ENCODE assay signal across 8 cellular contexts in genomic region chr2:218648473-218649100, GRCh38. TPM values are rescaled to one million over a fixed set of nuclear protein-coding genes. Genes with fewer than 3 reads are reported as not detected.
A peak's percentile ranks its signal among the peaks of the same experiment; 100 is the strongest.
DNase-seq lines count a peak whose midpoint lies in the region; ATAC-seq and TF ChIP-seq lines count a peak whose summit lies in the region.

No MANE protein-coding gene starts in this region.

- no peaks in the 10 kb centered on the region for H3K9me3 ChIP-seq in HEK293 (ENCODE audit: control insufficient read depth, insufficient read depth, low read depth, low read length)
- H3K9me3 ChIP-seq in OCI-LY3 (ENCODE audit: insufficient read depth, low read length), result no peaks in the 10 kb centered on the region
- H3K9me3 ChIP-seq in neural progenitor cell (ENCODE audit: low read depth), result no peaks in the 10 kb centered on the region

- no peak overlapping the region for H3K4me3 Mint-ChIP-seq in Calu3 (ENCODE audit: low read depth, unreplicated experiment)
- H3K4me3 Mint-ChIP-seq in activated T-cell treated with anti-CD3 and anti-CD28 coated beads, Interleukin-2, amount 50 U/mL, for 4 hours, result no peak overlapping the region
- H3K4me3 Mint-ChIP-seq in neural progenitor cell, result no peak overlapping the region

- no peak overlapping the region for H3K9ac ChIP-seq in OCI-LY3 (ENCODE audit: low read length)
- H3K9ac ChIP-seq in neural progenitor cell, result no peak overlapping the region

- H3K4me2 ChIP-seq in OCI-LY3 (ENCODE audit: low read length) (no peak overlapping the region), neural progenitor cell (no peak overlapping the region)

- H3K4me1 Mint-ChIP-seq in Calu3 (ENCODE audit: low read depth, unreplicated experiment) (no peaks in the 10 kb centered on the region), neural progenitor cell (no peaks in the 10 kb centered on the region)
- no peaks in the 10 kb centered on the region for H3K4me1 Mint-ChIP-seq in activated T-cell treated with anti-CD3 and anti-CD28 coated beads, Interleukin-2, amount 50 U/mL, for 4 hours (ENCODE audit: low read depth)

- no peak overlapping the region for H3K27ac ChIP-seq in HEK293 (ENCODE audit: extremely low read depth, low read depth, low read length)
- H3K27ac ChIP-seq in OCI-LY3 (ENCODE audit: low read length), result no peak overlapping the region
- no peak overlapping the region for H3K27ac ChIP-seq in neural progenitor cell

- CTCF ChIA-PET in Calu3 (lab: Charles Lee), result interaction anchor here (1.8 kb wide), 1 partner anchor 11 kb away, joined by 5 read pairs; the partner anchor contains the start of genes BCS1L and ZNF142
- CTCF ChIA-PET in HEK293 (lab: Yijun Ruan, JAX), result interaction anchor here (0.6 to 2.6 kb wide), 22 partner anchors 8 to 609 kb away, joined by 3 to 16 read pairs (median 4); partner anchors contain the start of genes BCS1L, PLCD4, RNF25 and STK36

- H3K79me2 ChIP-seq in OCI-LY3 (ENCODE audit: low read length) (peaks cover 7% of the 10 kb centered on the region; the same call in 1 of the 2 replicates), neural progenitor cell (ENCODE audit: low read depth) (peaks cover 4% of the 10 kb centered on the region)

- H3F3A ChIP-seq in neural progenitor cell (ENCODE audit: low read depth), result peaks cover 11% of the 10 kb centered on the region

- TF ChIP-seq CTCF in Calu3 (IDR thresholded peaks at IDR 0.05; ENCODE audit: unreplicated experiment) (peak; percentile 69), HEK293 (tag by site-specific recombination; IDR thresholded peaks at IDR 0.05) (peak; percentile 77), OCI-LY3 (IDR thresholded peaks at IDR 0.05; ENCODE audit: low read depth, low read length) (peak; percentile 70), neural progenitor cell (IDR thresholded peaks at IDR 0.05) (peak; percentile 88)

- H4K20me1 ChIP-seq in OCI-LY3 (ENCODE audit: insufficient read depth, low read length), result no peaks in the 10 kb centered on the region
- peaks cover 7% of the 10 kb centered on the region for H4K20me1 ChIP-seq in neural progenitor cell (ENCODE audit: low read depth)

- DNase-seq in Calu3 (peak; percentile 57), fibroblast of peridontal ligament (ENCODE audit: extremely low read depth) (peak; percentile 75), neural progenitor cell (ENCODE audit: low spot score) (peak; percentile 61), NCI-H187 (lab: John Stamatoyannopoulos, UW) (no peak)
- peak; percentile 39 for DNase-seq in activated T-cell treated with anti-CD3 and anti-CD28 coated beads, Interleukin-2, amount 50 U/mL, for 4 hours

- H3K27me3 ChIP-seq in OCI-LY3 (ENCODE audit: low read depth, low read length), result no peaks in the 10 kb centered on the region
- H3K27me3 ChIP-seq in neural progenitor cell, result no peaks in the 10 kb centered on the region

- intact Hi-C loops in Calu3 (cut with micrococcal nuclease; ENCODE audit: unreplicated experiment), result loop anchor here (2.0 to 10.0 kb wide), 2 partner anchors 64 to 242 kb away; no protein-coding TSS in a partner anchor

- H3K4me3 ChIP-seq in HEK293 (ENCODE audit: low read depth, low read length) (no peak overlapping the region), OCI-LY3 (ENCODE audit: low read length) (no peak overlapping the region), neural progenitor cell (no peak overlapping the region)

- peaks cover 56% of the 10 kb centered on the region for H3K36me3 Mint-ChIP-seq in Calu3 (ENCODE audit: insufficient read depth, unreplicated experiment)
- H3K36me3 Mint-ChIP-seq in activated T-cell treated with anti-CD3 and anti-CD28 coated beads, Interleukin-2, amount 50 U/mL, for 4 hours (ENCODE audit: insufficient read depth), result peaks cover 44% of the 10 kb centered on the region
- H3K36me3 Mint-ChIP-seq in neural progenitor cell, result peaks cover 28% of the 10 kb centered on the region

- H3K9me3 Mint-ChIP-seq in Calu3 (ENCODE audit: low read depth, unreplicated experiment) (no peaks in the 10 kb centered on the region), neural progenitor cell (no peaks in the 10 kb centered on the region)
- H3K9me3 Mint-ChIP-seq in activated T-cell treated with anti-CD3 and anti-CD28 coated beads, Interleukin-2, amount 50 U/mL, for 4 hours, result no peaks in the 10 kb centered on the region

- BruUV-seq in Calu3 (replicated peaks; lab: Mats Ljungman, UMichigan), result no TSS peak

- POLR2A ChIA-PET in HEK293 (lab: Yijun Ruan, JAX), result interaction anchor here (1.3 kb wide), 1 partner anchor 11 kb away, joined by 5 read pairs; the partner anchor contains the start of genes BCS1L and ZNF142

- ATAC-seq in activated T-cell treated with anti-CD3 and anti-CD28 coated beads, Interleukin-2, amount 50 U/mL, for 4 hours, result peak; percentile 68 to 87
- no peak for ATAC-seq in GM19395 (IDR thresholded peaks at IDR 0.05; ENCODE audit: unreplicated experiment)

- H3K4me1 ChIP-seq in HEK293 (ENCODE audit: control insufficient read depth, insufficient read depth, low read length) (no peaks in the 10 kb centered on the region), OCI-LY3 (ENCODE audit: low read length) (peaks cover 22% of the 10 kb centered on the region), neural progenitor cell (no peaks in the 10 kb centered on the region)

- H3K36me3 ChIP-seq in HEK293 (ENCODE audit: control insufficient read depth in 2 of 2, insufficient read depth in 1 of 2, low read length in 2 of 2) (peaks cover 48 to 99% of the 10 kb centered on the region in 2 experiments), OCI-LY3 (replicated peaks; ENCODE audit: low read depth, low read length) (peaks cover 39% of the 10 kb centered on the region), neural progenitor cell (peaks cover 4% of the 10 kb centered on the region)

- H3K27ac Mint-ChIP-seq in Calu3 (ENCODE audit: unreplicated experiment) (no peak overlapping the region), neural progenitor cell (no peak overlapping the region)

- H2AFZ ChIP-seq in OCI-LY3 (ENCODE audit: low read depth, low read length), result no peak overlapping the region
- no peak overlapping the region for H2AFZ ChIP-seq in neural progenitor cell (replicated peaks)

- no peaks in the 10 kb centered on the region for H3K27me3 Mint-ChIP-seq in Calu3 (ENCODE audit: unreplicated experiment)
- H3K27me3 Mint-ChIP-seq in activated T-cell treated with anti-CD3 and anti-CD28 coated beads, Interleukin-2, amount 50 U/mL, for 4 hours (ENCODE audit: low read depth), result no peaks in the 10 kb centered on the region
- H3K27me3 Mint-ChIP-seq in neural progenitor cell (ENCODE audit: insufficient read depth, low read depth), result no peaks in the 10 kb centered on the region

TF ChIP-seq in HEK293, 187 proteins besides CTCF, POLR2A, EP300 and RAD21 (continues in another document):
- TF ChIP-seq OSR2 (tag by site-specific recombination; IDR thresholded peaks at IDR 0.05), result no peak
- peak; percentile 64 for TF ChIP-seq ZNF654 (tag by site-specific recombination; IDR thresholded peaks at IDR 0.05; ENCODE audit: low read depth)
- TF ChIP-seq ZNF280D (tag by site-specific recombination; IDR thresholded peaks at IDR 0.05), result no peak

RNA-seq across cellular contexts. Expression of gene ZNF142, which starts 10.8 kb away (rescaled TPM):
- total RNA-seq in Calu3 (2022) (42.8 and 43.3 TPM in 2 replicates), neural progenitor cell (ENCODE audit: low replicate concordance) (3.3 and 13.5 TPM in 2 replicates)
- total RNA-seq in activated T-cell treated with anti-CD3 and anti-CD28 coated beads, Interleukin-2, amount 50 U/mL, for 4 hours, result 10 to 100 TPM; 68.5 to 75.5 (median 70.5) TPM

RNA-seq across cellular contexts. Expression of gene BCS1L, which starts 10.9 kb away (rescaled TPM):
- 57.9 and 61.7 TPM in 2 replicates for total RNA-seq in Calu3 (2022)
- 100 to 1,000 TPM in 1 of 3 donors, 10 to 100 TPM in 2; 94.1 to 106 (median 97.4) TPM for total RNA-seq in activated T-cell treated with anti-CD3 and anti-CD28 coated beads, Interleukin-2, amount 50 U/mL, for 4 hours
- total RNA-seq in neural progenitor cell (ENCODE audit: low replicate concordance), result 23.4 and 38.3 TPM in 2 replicates

RNA-seq across cellular contexts. Expression of gene RNF25, which starts 23.2 kb away (rescaled TPM):
- total RNA-seq in Calu3 (2022), result 32.1 and 36.9 TPM in 2 replicates
- total RNA-seq in activated T-cell treated with anti-CD3 and anti-CD28 coated beads, Interleukin-2, amount 50 U/mL, for 4 hours, result 10 to 100 TPM; 25.6 to 34.6 (median 32.7) TPM
- 9.6 and 18.5 TPM in 2 replicates for total RNA-seq in neural progenitor cell (ENCODE audit: low replicate concordance)

RNA-seq across cellular contexts. Expression of gene STK36, which starts 23.3 kb away (rescaled TPM):
- total RNA-seq in Calu3 (2022) (42.4 and 50.6 TPM in 2 replicates), neural progenitor cell (ENCODE audit: low replicate concordance) (51.6 and 61.4 TPM in 2 replicates)
- total RNA-seq in activated T-cell treated with anti-CD3 and anti-CD28 coated beads, Interleukin-2, amount 50 U/mL, for 4 hours, result 10 to 100 TPM; 15.7 to 18.3 (median 15.7) TPM

RNA-seq across cellular contexts. Expression of gene PLCD4, which starts 40.9 kb away (rescaled TPM):
- 0.38 and 0.95 TPM in 2 replicates for total RNA-seq in Calu3 (2022)
- under 1 TPM in 2 of 3 donors, not detected in 1; 0.05 to 0.40 TPM for total RNA-seq in activated T-cell treated with anti-CD3 and anti-CD28 coated beads, Interleukin-2, amount 50 U/mL, for 4 hours
- 0.12 and 1.1 TPM in 2 replicates for total RNA-seq in neural progenitor cell (ENCODE audit: low replicate concordance)

Comparison
In these comparisons a context has a peak if more than half of its experiments do, and no peak if none do; other contexts are left out.
1. DNase-seq: peak in Calu3 (single experiment), activated T-cell treated with anti-CD3 and anti-CD28 coated beads, Interleukin-2, amount 50 U/mL, for 4 hours (single experiment), fibroblast of peridontal ligament (single experiment) and neural progenitor cell (single experiment); none in NCI-H187 (0 of 2).
2. Peak in every context shown above with its lines, with median percentiles within 50 percentile points of each other: CTCF ChIP-seq.